ENCODE assay signal across 21 cellular contexts in genomic region chr4:153553155-153553819, GRCh38.
DNase-seq lines count a peak whose midpoint lies in the region; ATAC-seq and TF ChIP-seq lines count a peak whose summit lies in the region.
"Had no signal": no experiment of that assay in that cellular context is flagged by ENCODE, and none has a peak within 500 bp of the region (broad histone marks: within the 10 kb centered on the region; RNA-seq: fewer than 3 reads in every experiment).

No MANE protein-coding gene starts in this region.

- H3K27ac ChIP-seq in ascending aorta, result peak overlapping the region; percentile 34 to 92
- peak overlapping the region in 3 of 4 donors; percentile 48 to 52 (median 51) for H3K27ac ChIP-seq in transverse colon
- H3K27ac ChIP-seq: neural progenitor cell, SJSA1, tibial nerve had no signal

- TF ChIP-seq EP300 in transverse colon (IDR thresholded peaks at IDR 0.05; ENCODE audit: low read depth), result no peak

- no peaks in the 10 kb centered on the region for H3K36me3 ChIP-seq in ascending aorta
- no peaks in the 10 kb centered on the region for H3K36me3 ChIP-seq in transverse colon
- H3K36me3 ChIP-seq in BE2C, result no peaks in the 10 kb centered on the region
- H3K36me3 ChIP-seq: neural progenitor cell, SJSA1 had no signal

- 64 to 69% methylated on average over 6 of the region's 6 CpGs for WGBS in transverse colon (ENCODE audit: low coverage in 1 of 2), 2 donors

- peak in 1 of 2 donors; percentile 28 for ATAC-seq in activated T-cell treated with anti-CD3 and anti-CD28 coated beads, Interleukin-2, amount 50 U/mL, for 72 hours (replicated peaks in 1 of 2)
- ATAC-seq in activated T-cell treated with anti-CD3 and anti-CD28 coated beads, Interleukin-2, amount 50 U/mL, for 4 hours, result no peak
- ATAC-seq: sciatic nerve had no signal

- H3K4me3 ChIP-seq in ascending aorta, result peak overlapping the region in 1 of 2 donors; percentile 47
- H3K4me3 ChIP-seq in transverse colon, result no peak overlapping the region
- H3K4me3 ChIP-seq in BE2C (ENCODE audit: low read depth, low read length), result no peak overlapping the region
- H3K4me3 ChIP-seq: neural progenitor cell, SJSA1, tibial nerve had no signal

- no peak for TF ChIP-seq POLR2A in transverse colon (IDR thresholded peaks at IDR 0.05)

- H3K4me1 Mint-ChIP-seq in activated T-cell treated with anti-CD3 and anti-CD28 coated beads, Interleukin-2, amount 50 U/mL, for 72 hours (ENCODE audit: low read depth), result peaks cover 45% of the 10 kb centered on the region
- H3K4me1 Mint-ChIP-seq in activated T-cell treated with anti-CD3 and anti-CD28 coated beads, Interleukin-2, amount 50 U/mL, for 4 hours (ENCODE audit: low read depth), result peaks cover 40% of the 10 kb centered on the region
- peaks cover 22% of the 10 kb centered on the region for H3K4me1 Mint-ChIP-seq in mesothelial cell of epicardium

- H3K4me3 Mint-ChIP-seq in activated T-cell treated with anti-CD3 and anti-CD28 coated beads, Interleukin-2, amount 50 U/mL, for 72 hours, result no peak overlapping the region
- no peak overlapping the region for H3K4me3 Mint-ChIP-seq in activated T-cell treated with anti-CD3 and anti-CD28 coated beads, Interleukin-2, amount 50 U/mL, for 4 hours
- H3K4me3 Mint-ChIP-seq in mesothelial cell of epicardium, result no peak overlapping the region
- H3K4me3 Mint-ChIP-seq: activated T-helper 1 cell treated with anti-CD3 and anti-CD28 coated beads, Interleukin-12 subunit alpha, Interleukin-12 subunit beta, Interleukin-2, Interleukin-4 antibody, amounts not matched to agents 30 ng/mL and 10 ng/mL and 1 ng/mL, durations not matched to agents 14 hours and 24 hours and 36 hours; CD4-positive, alpha-beta memory T cell; neural progenitor cell had no signal

- TF ChIP-seq CTCF in ascending aorta (IDR thresholded peaks at IDR 0.05) (no peak), mesothelial cell of epicardium (IDR thresholded peaks at IDR 0.05; ENCODE audit: unreplicated experiment) (no peak), transverse colon (IDR thresholded peaks at IDR 0.05) (no peak), BE2C (IDR thresholded peaks at IDR 0.05; ENCODE audit: low read depth, low read length) (no peak)

- intact Hi-C loops in ascending aorta (cut with DNase I), result loop anchor here (2.0 to 5.0 kb wide), 4 partner anchors 14 to 86 kb away; partner anchors contain the start of gene TMEM131L
- intact Hi-C loops in transverse colon (cut with DNase I; ENCODE audit: low total_unique reads), result no loop called here

- no peaks in the 10 kb centered on the region for H3K9me3 Mint-ChIP-seq in activated T-cell treated with anti-CD3 and anti-CD28 coated beads, Interleukin-2, amount 50 U/mL, for 72 hours
- H3K9me3 Mint-ChIP-seq in activated T-cell treated with anti-CD3 and anti-CD28 coated beads, Interleukin-2, amount 50 U/mL, for 4 hours, result no peaks in the 10 kb centered on the region
- no peaks in the 10 kb centered on the region for H3K9me3 Mint-ChIP-seq in mesothelial cell of epicardium
- H3K9me3 Mint-ChIP-seq: activated T-helper 1 cell treated with anti-CD3 and anti-CD28 coated beads, Interleukin-12 subunit alpha, Interleukin-12 subunit beta, Interleukin-2, Interleukin-4 antibody, amounts not matched to agents 30 ng/mL and 10 ng/mL and 1 ng/mL, durations not matched to agents 14 hours and 24 hours and 36 hours; neural progenitor cell had no signal

- no peaks in the 10 kb centered on the region for H3K9me3 ChIP-seq in ascending aorta
- no peaks in the 10 kb centered on the region for H3K9me3 ChIP-seq in transverse colon
- no peaks in the 10 kb centered on the region for H3K9me3 ChIP-seq in BE2C
- H3K9me3 ChIP-seq: SJSA1, tibial nerve had no signal

- H3K27me3 Mint-ChIP-seq in activated T-cell treated with anti-CD3 and anti-CD28 coated beads, Interleukin-2, amount 50 U/mL, for 72 hours (ENCODE audit: low read depth), result no peaks in the 10 kb centered on the region
- no peaks in the 10 kb centered on the region for H3K27me3 Mint-ChIP-seq in activated T-cell treated with anti-CD3 and anti-CD28 coated beads, Interleukin-2, amount 50 U/mL, for 4 hours (ENCODE audit: low read depth)
- no peaks in the 10 kb centered on the region for H3K27me3 Mint-ChIP-seq in mesothelial cell of epicardium (ENCODE audit: low read depth)
- H3K27me3 Mint-ChIP-seq: CD4-positive, alpha-beta memory T cell had no signal

- H3K4me1 ChIP-seq in ascending aorta (peaks cover 6 to 28% of the 10 kb centered on the region in 2 donors), transverse colon (peaks cover 0 to 39% (median 9%) of the 10 kb centered on the region in 4 donors), BE2C (peaks cover 5% of the 10 kb centered on the region)

- no peak for DNase-seq in activated T-cell treated with anti-CD3 and anti-CD28 coated beads, Interleukin-2, amount 50 U/mL, for 72 hours
- DNase-seq in activated T-cell treated with anti-CD3 and anti-CD28 coated beads, Interleukin-2, amount 50 U/mL, for 4 hours, result no peak
- no peak for DNase-seq in ascending aorta (ENCODE audit: low spot score in 2 of 2)
- no peak for DNase-seq in mesothelial cell of epicardium (ENCODE audit: low spot score in 2 of 2, unreplicated experiment in 2 of 2)
- no peak for DNase-seq in transverse colon
- DNase-seq in NCI-H2081 (lab: John Stamatoyannopoulos, UW), result no peak
- no peak for DNase-seq in stimulated activated CD8-positive, alpha-beta memory T cell treated with anti-CD3 and anti-CD28 coated beads, Interleukin-4, amount 100 ng/mL, for 48 hours
- no peak for DNase-seq in BE2C
- DNase-seq: activated CD4-positive, alpha-beta T cell treated with anti-CD3 and anti-CD28 coated beads, Interleukin-2, amount 50 U/mL, for 48 hours; anterior cingulate cortex; CD4-positive, alpha-beta memory T cell; mammary epithelial cell; MM.1S; NCI-H1930; NCI-H446 treated with DMSO at 0.1 percent for 48 hours; stimulated activated CD4-positive, alpha-beta T cell treated with anti-CD3 and anti-CD28 coated beads, Interleukin-4, amount 100 ng/mL, for 1 hour had no signal

- H3K27ac Mint-ChIP-seq in activated T-cell treated with anti-CD3 and anti-CD28 coated beads, Interleukin-2, amount 50 U/mL, for 72 hours, result peak overlapping the region; percentile 25
- H3K27ac Mint-ChIP-seq in mesothelial cell of epicardium, result peak overlapping the region; percentile 44
- H3K27ac Mint-ChIP-seq: activated T-helper 1 cell treated with anti-CD3 and anti-CD28 coated beads, Interleukin-12 subunit alpha, Interleukin-12 subunit beta, Interleukin-2, Interleukin-4 antibody, amounts not matched to agents 30 ng/mL and 10 ng/mL and 1 ng/mL, durations not matched to agents 14 hours and 24 hours and 36 hours; neural progenitor cell had no signal

- peaks cover 3 to 20% of the 10 kb centered on the region in 2 donors for H3K36me3 Mint-ChIP-seq in activated T-cell treated with anti-CD3 and anti-CD28 coated beads, Interleukin-2, amount 50 U/mL, for 72 hours (ENCODE audit: insufficient read depth in 2 of 2)
- H3K36me3 Mint-ChIP-seq in activated T-cell treated with anti-CD3 and anti-CD28 coated beads, Interleukin-2, amount 50 U/mL, for 4 hours (ENCODE audit: insufficient read depth), result peaks cover 25% of the 10 kb centered on the region
- H3K36me3 Mint-ChIP-seq in mesothelial cell of epicardium, result no peaks in the 10 kb centered on the region

- no peaks in the 10 kb centered on the region for H3K27me3 ChIP-seq in ascending aorta
- H3K27me3 ChIP-seq in transverse colon, result no peaks in the 10 kb centered on the region
- no peaks in the 10 kb centered on the region for H3K27me3 ChIP-seq in BE2C
- H3K27me3 ChIP-seq: neural progenitor cell, SJSA1, tibial nerve had no signal

- in situ Hi-C loops in transverse colon (cut with MboI; ENCODE audit: low pct_ligation_motif_present in 1 of 4, low pct_unique_long_range_greater_than_20kb in 1 of 4, low sequenced_read_pairs in 3 of 4), result no loop called here
